In the genomic region with DNA sequence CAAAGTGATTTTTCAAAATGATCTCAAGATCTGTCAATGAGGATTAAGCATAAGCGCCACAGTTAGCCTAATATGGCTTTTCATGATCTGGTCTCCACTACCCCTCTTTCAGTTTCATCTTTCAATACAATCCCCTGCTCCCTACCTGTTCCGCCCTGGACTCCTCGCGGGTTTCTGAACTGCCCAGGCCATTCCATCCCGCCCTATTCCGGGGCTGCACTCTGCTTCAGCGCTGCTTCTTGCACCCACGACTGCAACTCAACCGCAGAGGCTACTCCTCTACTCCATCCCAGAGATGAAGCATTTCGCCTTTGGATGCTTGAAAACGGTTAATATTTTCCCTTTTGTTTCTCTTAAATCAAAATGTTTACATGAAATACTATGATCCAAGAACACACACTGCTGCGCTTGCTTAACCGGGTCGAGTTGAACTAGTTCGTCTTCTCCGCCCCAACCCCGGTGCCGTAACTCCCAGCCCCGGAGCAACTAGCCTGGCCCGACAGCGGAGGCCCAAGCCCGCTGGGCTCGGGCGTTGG, we compare ENCODE assay signal across 8 cellular contexts. TPM values are rescaled to one million over a fixed set of nuclear protein-coding genes. Genes with fewer than 3 reads are reported as not detected.
DNase-seq lines count a peak whose midpoint lies in the region; ATAC-seq and TF ChIP-seq lines count a peak whose summit lies in the region.

No MANE protein-coding gene starts in this region.

- DNase-seq in DMS79 treated with DMSO at 0.1 percent for 48 hours (lab: John Stamatoyannopoulos, UW) = peak; percentile 58
- DNase-seq in DMS79 (lab: John Stamatoyannopoulos, UW) = no peak
- peak; percentile 46 for DNase-seq in activated naive CD4-positive, alpha-beta T cell treated with anti-CD3 and anti-CD28 coated beads, Interleukin-2, amount 10 ng/mL, durations not matched to agents 7 days and 5 days
- no peak for DNase-seq in left ventricle myocardium inferior
- DNase-seq in gastrocnemius medialis = no peak
- no peak for DNase-seq in GOT3 (lab: John Stamatoyannopoulos, UW)

- peaks cover 52% of the 10 kb centered on the region for H3K79me2 ChIP-seq in Loucy (ENCODE audit: insufficient read depth, low read length)

- H3K4me2 ChIP-seq in Loucy (ENCODE audit: low read depth, low read length, poor library complexity, severe bottlenecking) = peak overlapping the region; percentile 87

- no peaks in the 10 kb centered on the region for H3K9me3 ChIP-seq in Loucy (ENCODE audit: insufficient read depth, low read depth, low read length)
- H3K9me3 ChIP-seq in left ventricle myocardium inferior (replicated peaks) = no peaks in the 10 kb centered on the region
- H3K9me3 ChIP-seq in gastrocnemius medialis = no peaks in the 10 kb centered on the region

- H3K9me3 Mint-ChIP-seq in activated naive CD4-positive, alpha-beta T cell treated with anti-CD3 and anti-CD28 coated beads, Interleukin-2, amount 10 ng/mL, durations not matched to agents 7 days and 5 days = peaks cover 3% of the 10 kb centered on the region

- H3K4me3 Mint-ChIP-seq in activated naive CD4-positive, alpha-beta T cell treated with anti-CD3 and anti-CD28 coated beads, Interleukin-2, amount 10 ng/mL, durations not matched to agents 7 days and 5 days = peak overlapping the region; percentile 86

- in situ Hi-C loops in gastrocnemius medialis (cut with MboI; ENCODE audit: low sequenced_read_pairs in 4 of 4) = loop anchor here in 1 of 4 donors (25.0 kb wide), 1 partner anchor 552 kb away; no protein-coding TSS in a partner anchor

- H3F3A ChIP-seq in Loucy (ENCODE audit: low read depth) = no peaks in the 10 kb centered on the region

- H3K4me3 ChIP-seq in Loucy (ENCODE audit: low read length, poor library complexity, severe bottlenecking) = peak overlapping the region; percentile 82
- peak overlapping the region; percentile 79 for H3K4me3 ChIP-seq in left ventricle myocardium inferior
- H3K4me3 ChIP-seq in gastrocnemius medialis = peak overlapping the region; percentile 54 to 83 (median 70)

- ATAC-seq in GM21786 (IDR thresholded peaks at IDR 0.05; ENCODE audit: unreplicated experiment) (peak; percentile 22), gastrocnemius medialis (peak; percentile 30 to 34)

- no peaks in the 10 kb centered on the region for H3K36me3 ChIP-seq in Loucy (ENCODE audit: insufficient read depth, low read length)
- H3K36me3 ChIP-seq in left ventricle myocardium inferior = no peaks in the 10 kb centered on the region
- no peaks in the 10 kb centered on the region for H3K36me3 ChIP-seq in gastrocnemius medialis

- H3K27ac ChIP-seq in left ventricle myocardium inferior (replicated peaks) (peak overlapping the region; percentile 96), gastrocnemius medialis (peak overlapping the region; percentile 81 to 90 (median 86))

- no peaks in the 10 kb centered on the region for H3K27me3 Mint-ChIP-seq in activated naive CD4-positive, alpha-beta T cell treated with anti-CD3 and anti-CD28 coated beads, Interleukin-2, amount 10 ng/mL, durations not matched to agents 7 days and 5 days

- peak overlapping the region; percentile 97 for H3K27ac Mint-ChIP-seq in activated naive CD4-positive, alpha-beta T cell treated with anti-CD3 and anti-CD28 coated beads, Interleukin-2, amount 10 ng/mL, durations not matched to agents 7 days and 5 days

- CTCF ChIA-PET in activated naive CD4-positive, alpha-beta T cell treated with anti-CD3 and anti-CD28 coated beads, Interleukin-2, amount 10 ng/mL, durations not matched to agents 7 days and 5 days (lab: Charles Lee) = no interaction called here

- H3K27me3 ChIP-seq in Loucy (ENCODE audit: insufficient read depth, low read length, poor library complexity, severe bottlenecking) (no peaks in the 10 kb centered on the region), left ventricle myocardium inferior (ENCODE audit: low read depth) (no peaks in the 10 kb centered on the region), gastrocnemius medialis (no peaks in the 10 kb centered on the region)

- H3K4me1 ChIP-seq in Loucy (ENCODE audit: insufficient read depth, low read length, poor library complexity, severe bottlenecking) = peaks cover 65% of the 10 kb centered on the region
- H3K4me1 ChIP-seq in left ventricle myocardium inferior = peaks cover 54% of the 10 kb centered on the region
- H3K4me1 ChIP-seq in gastrocnemius medialis = peaks cover 26 to 31% of the 10 kb centered on the region in 2 donors

- H4K20me1 ChIP-seq in Loucy (ENCODE audit: insufficient read depth, low read length, poor library complexity, severe bottlenecking) = peaks cover 38% of the 10 kb centered on the region

- H3K4me1 Mint-ChIP-seq in activated naive CD4-positive, alpha-beta T cell treated with anti-CD3 and anti-CD28 coated beads, Interleukin-2, amount 10 ng/mL, durations not matched to agents 7 days and 5 days = peaks cover 72% of the 10 kb centered on the region

- intact Hi-C loops in left ventricle myocardium inferior (cut with micrococcal nuclease) (no loop called here), gastrocnemius medialis (cut with DNase I; ENCODE audit: low total_unique reads) (loop anchor here (2.0 to 10.0 kb wide), 2 partner anchors 209 to 519 kb away; a partner anchor contains a TSS)

- TF ChIP-seq POLR2A in gastrocnemius medialis (IDR thresholded peaks at IDR 0.05) = no peak

- H3K9me2 ChIP-seq in Loucy (replicated peaks; ENCODE audit: low read depth, low read length) = no peaks in the 10 kb centered on the region

- peak overlapping the region; percentile 89 for H3K9ac ChIP-seq in Loucy (ENCODE audit: low read depth, low read length, poor library complexity, severe bottlenecking)

- TF ChIP-seq CTCF in Loucy (conservative IDR thresholded peaks at IDR 0.05; ENCODE audit: low read length) (no peak), left ventricle myocardium inferior (IDR thresholded peaks at IDR 0.05; ENCODE audit: borderline replicate concordance) (no peak), gastrocnemius medialis (IDR thresholded peaks at IDR 0.05 in 4 of 5, conservative IDR thresholded peaks at IDR 0.05 in 1 of 5) (no peak)

- peaks cover 37% of the 10 kb centered on the region for H3K36me3 Mint-ChIP-seq in activated naive CD4-positive, alpha-beta T cell treated with anti-CD3 and anti-CD28 coated beads, Interleukin-2, amount 10 ng/mL, durations not matched to agents 7 days and 5 days

- peak overlapping the region; percentile 76 for H2AFZ ChIP-seq in Loucy (ENCODE audit: low read length)

RNA-seq across cellular contexts. Expression of a gene that starts 0.7 kb away (rescaled TPM):
- total RNA-seq in left ventricle myocardium inferior (22.7 TPM), gastrocnemius medialis (10 to 100 TPM; 15.1 to 28.3 (median 20.2) TPM)

Comparison
In these comparisons a context has a peak if more than half of its experiments do, and no peak if none do; other contexts are left out.
1. DNase-seq: peak in DMS79 treated with DMSO at 0.1 percent for 48 hours (single experiment) and activated naive CD4-positive, alpha-beta T cell treated with anti-CD3 and anti-CD28 coated beads, Interleukin-2, amount 10 ng/mL, durations not matched to agents 7 days and 5 days (single experiment); none in DMS79 (single experiment), left ventricle myocardium inferior (single experiment), gastrocnemius medialis (0 of 2) and GOT3 (single experiment).
2. Peak in every context shown above with its lines, with median percentiles within 50 percentile points of each other: H3K4me3 ChIP-seq.